ENCODE assay signal across 8 cellular contexts in genomic region chr10:43683451-43684197, GRCh38. TPM values are rescaled to one million over a fixed set of nuclear protein-coding genes. Genes with fewer than 3 reads are reported as not detected.
A peak's percentile ranks its signal among the peaks of the same experiment; 100 is the strongest.
DNase-seq lines count a peak whose midpoint lies in the region; ATAC-seq and TF ChIP-seq lines count a peak whose summit lies in the region.

No MANE protein-coding gene starts in this region.

- H3K9me3 ChIP-seq in HEK293 (ENCODE audit: control insufficient read depth, insufficient read depth, low read depth, low read length): no peaks in the 10 kb centered on the region
- H3K9me3 ChIP-seq in tibial artery: no peaks in the 10 kb centered on the region

- TF ChIP-seq CTCF in Calu3 (IDR thresholded peaks at IDR 0.05; ENCODE audit: unreplicated experiment) (peak; percentile 35), HEK293 (tag by site-specific recombination; IDR thresholded peaks at IDR 0.05) (0 out of 2 replicates have a peak, but pooled peaks have one; percentile 10), tibial artery (IDR thresholded peaks at IDR 0.05) (no peak)

- no peaks in the 10 kb centered on the region for H3K27me3 ChIP-seq in tibial artery

- H3K27ac ChIP-seq in HEK293 (ENCODE audit: extremely low read depth, low read depth, low read length) (no peak overlapping the region), tibial artery (no peak overlapping the region)

- no TSS peak for BruUV-seq in Calu3 (replicated peaks; lab: Mats Ljungman, UMichigan)

- POLR2A ChIA-PET in HEK293 (lab: Yijun Ruan, JAX): interaction anchor here (0.6 kb wide), 1 partner anchor 90 kb away, joined by 3 read pairs; no protein-coding TSS in a partner anchor
- POLR2A ChIA-PET in activated CD8-positive, alpha-beta T cell treated with anti-CD3 and anti-CD28 coated beads, Interleukin-2, amount 10 ng/mL, durations not matched to agents 7 days and 5 days (lab: Charles Lee): no interaction called here

- peak; percentile 65 for ATAC-seq in activated CD8-positive, alpha-beta T cell treated with anti-CD3 and anti-CD28 coated beads, Interleukin-2, amount 10 ng/mL, durations not matched to agents 7 days and 5 days
- peak; percentile 38 for ATAC-seq in left lobe of liver

- peaks cover 6% of the 10 kb centered on the region for H3K9me3 Mint-ChIP-seq in Calu3 (ENCODE audit: low read depth, unreplicated experiment)
- H3K9me3 Mint-ChIP-seq in activated CD8-positive, alpha-beta T cell treated with anti-CD3 and anti-CD28 coated beads, Interleukin-2, amount 10 ng/mL, durations not matched to agents 7 days and 5 days (ENCODE audit: insufficient read depth): no peaks in the 10 kb centered on the region

- no peak overlapping the region for H3K27ac Mint-ChIP-seq in Calu3 (ENCODE audit: unreplicated experiment)
- no peak overlapping the region for H3K27ac Mint-ChIP-seq in activated CD8-positive, alpha-beta T cell treated with anti-CD3 and anti-CD28 coated beads, Interleukin-2, amount 10 ng/mL, durations not matched to agents 7 days and 5 days

- intact Hi-C loops in Calu3 (cut with micrococcal nuclease; ENCODE audit: unreplicated experiment): no loop called here
- intact Hi-C loops in tibial artery (cut with DNase I; ENCODE audit: low total_unique reads): no loop called here

- H3K27me3 Mint-ChIP-seq in Calu3 (ENCODE audit: unreplicated experiment): peaks cover 50% of the 10 kb centered on the region
- peaks cover 24% of the 10 kb centered on the region for H3K27me3 Mint-ChIP-seq in activated CD8-positive, alpha-beta T cell treated with anti-CD3 and anti-CD28 coated beads, Interleukin-2, amount 10 ng/mL, durations not matched to agents 7 days and 5 days (ENCODE audit: low read depth)

- CTCF ChIA-PET in Calu3 (lab: Charles Lee) (interaction anchor here (1.2 kb wide), 2 partner anchors 11 to 31 kb away, joined by 3 read pairs; no protein-coding TSS in a partner anchor), HEK293 (lab: Yijun Ruan, JAX) (interaction anchor here (0.6 to 2.3 kb wide), 12 partner anchors 10 to 1173 kb away, joined by 3 to 19 read pairs (median 3); no protein-coding TSS in a partner anchor)
- CTCF ChIA-PET in activated CD8-positive, alpha-beta T cell treated with anti-CD3 and anti-CD28 coated beads, Interleukin-2, amount 10 ng/mL, durations not matched to agents 7 days and 5 days (lab: Charles Lee): interaction anchor here (0.9 to 3.2 kb wide), 11 partner anchors 10 to 330 kb away, joined by 3 to 12 read pairs (median 3); no protein-coding TSS in a partner anchor

- H3K36me3 Mint-ChIP-seq in Calu3 (ENCODE audit: insufficient read depth, unreplicated experiment): no peaks in the 10 kb centered on the region
- H3K36me3 Mint-ChIP-seq in activated CD8-positive, alpha-beta T cell treated with anti-CD3 and anti-CD28 coated beads, Interleukin-2, amount 10 ng/mL, durations not matched to agents 7 days and 5 days (ENCODE audit: low read depth): no peaks in the 10 kb centered on the region

- H3K36me3 ChIP-seq in HEK293 (ENCODE audit: control insufficient read depth in 2 of 2, insufficient read depth in 1 of 2, low read length in 2 of 2) (no peaks in the 10 kb centered on the region), tibial artery (no peaks in the 10 kb centered on the region)

- no peaks in the 10 kb centered on the region for H3K4me1 Mint-ChIP-seq in Calu3 (ENCODE audit: low read depth, unreplicated experiment)
- H3K4me1 Mint-ChIP-seq in activated CD8-positive, alpha-beta T cell treated with anti-CD3 and anti-CD28 coated beads, Interleukin-2, amount 10 ng/mL, durations not matched to agents 7 days and 5 days (ENCODE audit: low read depth): no peaks in the 10 kb centered on the region

- H3K4me1 ChIP-seq in HEK293 (ENCODE audit: control insufficient read depth, insufficient read depth, low read length) (no peaks in the 10 kb centered on the region), tibial artery (peaks cover 0 to 8% (median 3%) of the 10 kb centered on the region in 4 donors)

- DNase-seq in Calu3 (peak; percentile 33), left lobe of liver (ENCODE audit: low spot score) (no peak), tibial artery (no peak), NCI-H2196 (lab: John Stamatoyannopoulos, UW; ENCODE audit: unreplicated experiment) (no peak), NCI-H2107 (lab: John Stamatoyannopoulos, UW) (no peak), retina (no peak)
- peak; percentile 44 for DNase-seq in activated CD8-positive, alpha-beta T cell treated with anti-CD3 and anti-CD28 coated beads, Interleukin-2, amount 10 ng/mL, durations not matched to agents 7 days and 5 days

- H3K4me3 Mint-ChIP-seq in Calu3 (ENCODE audit: low read depth, unreplicated experiment): no peak overlapping the region
- no peak overlapping the region for H3K4me3 Mint-ChIP-seq in activated CD8-positive, alpha-beta T cell treated with anti-CD3 and anti-CD28 coated beads, Interleukin-2, amount 10 ng/mL, durations not matched to agents 7 days and 5 days

- H3K4me3 ChIP-seq in HEK293 (ENCODE audit: low read depth, low read length) (no peak overlapping the region), tibial artery (no peak overlapping the region)

TF ChIP-seq in HEK293, 187 proteins besides CTCF, POLR2A, EP300 and RAD21:
- TF ChIP-seq ZNF184 (tag by site-specific recombination; IDR thresholded peaks at IDR 0.05) (no peak), ZNF654 (tag by site-specific recombination; IDR thresholded peaks at IDR 0.05; ENCODE audit: low read depth) (peak; percentile 40), ZNF175 (tag by site-specific recombination; IDR thresholded peaks at IDR 0.05) (no peak), ZNF621 (tag by site-specific recombination; IDR thresholded peaks at IDR 0.05) (no peak), ZNF473 (tag by site-specific recombination; IDR thresholded peaks at IDR 0.05) (no peak), ZNF24 (tag by site-specific recombination; IDR thresholded peaks at IDR 0.05) (no peak)

RNA-seq across cellular contexts. Expression of gene ZNF32, which starts 34.9 kb away (rescaled TPM):
- 17.1 and 17.8 TPM in 2 replicates for total RNA-seq in Calu3 (2022)
- 10 to 100 TPM; 16.5 to 18.0 TPM for total RNA-seq in activated CD8-positive, alpha-beta T cell treated with anti-CD3 and anti-CD28 coated beads, Interleukin-2, amount 10 ng/mL, durations not matched to agents 7 days and 5 days
- total RNA-seq in left lobe of liver: 14.6 TPM

Comparison
In these comparisons a context has a peak if more than half of its experiments do, and no peak if none do; other contexts are left out.
1. DNase-seq: peak in Calu3 (single experiment) and activated CD8-positive, alpha-beta T cell treated with anti-CD3 and anti-CD28 coated beads, Interleukin-2, amount 10 ng/mL, durations not matched to agents 7 days and 5 days (single experiment); none in left lobe of liver (single experiment), tibial artery (0 of 2), NCI-H2196 (single experiment), NCI-H2107 (single experiment) and retina (single experiment).
2. CTCF ChIP-seq: peak in Calu3 (single experiment) and HEK293 (single experiment); none in tibial artery (0 of 2).